ENCODE assay signal across 8 cellular contexts in genomic region chr5:119302916-119303897, GRCh38. TPM values are rescaled to one million over a fixed set of nuclear protein-coding genes. Genes with fewer than 3 reads are reported as not detected.
DNase-seq lines count a peak whose midpoint lies in the region; ATAC-seq, FAIRE-seq and TF ChIP-seq lines count a peak whose summit lies in the region.

No MANE protein-coding gene starts in this region.

- H3K27me3 ChIP-seq in mucosa of stomach (ENCODE audit: control insufficient read depth, insufficient read depth, low read length) = no peaks in the 10 kb centered on the region

- H3K9me3 Mint-ChIP-seq in MCF 10A (ENCODE audit: unreplicated experiment) = no peaks in the 10 kb centered on the region

- peak overlapping the region; percentile 6 for H3K9ac ChIP-seq in mucosa of stomach (ENCODE audit: low read length)

- peak; percentile 38 for FAIRE-seq in HTR-8/SVneo (lab: Jason Lieb, UNC)
- no peak for FAIRE-seq in frontal cortex (lab: Jason Lieb, UNC)

- peaks cover 36% of the 10 kb centered on the region for H3K4me1 ChIP-seq in mucosa of stomach (ENCODE audit: control insufficient read depth, insufficient read depth, low read length)

- peak overlapping the region; percentile 52 for H3K4me3 Mint-ChIP-seq in MCF 10A (ENCODE audit: unreplicated experiment)

- intact Hi-C loops in MCF 10A (cut with micrococcal nuclease) = loop anchor here (2.0 kb wide), 1 partner anchor 34 kb away; no protein-coding TSS in a partner anchor

- TF ChIP-seq CTCF in MCF 10A (IDR thresholded peaks at IDR 0.05; ENCODE audit: unreplicated experiment) = no peak

- no TSS peak for BruUV-seq in MCF 10A (replicated peaks; lab: Mats Ljungman, UMichigan)

- H3K27ac Mint-ChIP-seq in MCF 10A (ENCODE audit: low read depth, unreplicated experiment) = peak overlapping the region; percentile 91

- H3K27me3 Mint-ChIP-seq in MCF 10A (ENCODE audit: insufficient read depth, unreplicated experiment) = no peaks in the 10 kb centered on the region

- peak; percentile 94 for DNase-seq in ELR (ENCODE audit: low read depth)
- DNase-seq in HTR-8/SVneo (ENCODE audit: insufficient read length, low spot score) = peak; percentile 67
- DNase-seq in MCF 10A (ENCODE audit: unreplicated experiment) = peak; percentile 94
- no peak for DNase-seq in hippocampal formation (lab: John Stamatoyannopoulos, UW)
- DNase-seq in activated CD8-positive, alpha-beta memory T cell treated with anti-CD3 and anti-CD28 coated beads, Interleukin-2, amount 50 U/mL, for 48 hours = no peak
- no peak for DNase-seq in frontal cortex (ENCODE audit: low spot score in 2 of 2)

- no peaks in the 10 kb centered on the region for H3K36me3 Mint-ChIP-seq in MCF 10A (ENCODE audit: insufficient read depth, unreplicated experiment)

- peaks cover 33% of the 10 kb centered on the region for H3K4me1 Mint-ChIP-seq in MCF 10A (ENCODE audit: insufficient read depth, unreplicated experiment)

- H3K36me3 ChIP-seq in mucosa of stomach (ENCODE audit: control insufficient read depth, insufficient read depth, low read length) = no peaks in the 10 kb centered on the region

- no peak for ATAC-seq in HG03280 (IDR thresholded peaks at IDR 0.05; ENCODE audit: unreplicated experiment)

- H3K9me3 ChIP-seq in mucosa of stomach (ENCODE audit: control insufficient read depth, low read length) = no peaks in the 10 kb centered on the region

- POLR2A ChIA-PET in MCF 10A (lab: Yijun Ruan, JAX) = interaction anchor here (0.6 to 4.5 kb wide), 15 partner anchors 12 to 233 kb away, joined by 3 to 28 read pairs (median 8); partner anchors contain the start of genes DMXL1 and TNFAIP8

- no peak overlapping the region for H3K4me3 ChIP-seq in mucosa of stomach (ENCODE audit: low read length)

- CTCF ChIA-PET in MCF 10A (lab: Yijun Ruan, JAX) = interaction anchor here (0.5 to 5.3 kb wide), 18 partner anchors 9 to 281 kb away, joined by 3 to 32 read pairs (median 4); no protein-coding TSS in a partner anchor

RNA-seq across cellular contexts. Expression of gene TNFAIP8, which starts 52.6 kb away (rescaled TPM):
- total RNA-seq in MCF 10A (2022) = 13.0 and 16.2 TPM in 2 replicates
- total RNA-seq in frontal cortex = 2.9 TPM

Comparison
In these comparisons a context has a peak if more than half of its experiments do, and no peak if none do; other contexts are left out.
1. DNase-seq: peak in ELR (single experiment), HTR-8/SVneo (single experiment) and MCF 10A (single experiment); none in hippocampal formation (0 of 2), activated CD8-positive, alpha-beta memory T cell treated with anti-CD3 and anti-CD28 coated beads, Interleukin-2, amount 50 U/mL, for 48 hours (single experiment) and frontal cortex (0 of 2).